29 cellular contexts compared by ENCODE assay signal in the genomic region with DNA sequence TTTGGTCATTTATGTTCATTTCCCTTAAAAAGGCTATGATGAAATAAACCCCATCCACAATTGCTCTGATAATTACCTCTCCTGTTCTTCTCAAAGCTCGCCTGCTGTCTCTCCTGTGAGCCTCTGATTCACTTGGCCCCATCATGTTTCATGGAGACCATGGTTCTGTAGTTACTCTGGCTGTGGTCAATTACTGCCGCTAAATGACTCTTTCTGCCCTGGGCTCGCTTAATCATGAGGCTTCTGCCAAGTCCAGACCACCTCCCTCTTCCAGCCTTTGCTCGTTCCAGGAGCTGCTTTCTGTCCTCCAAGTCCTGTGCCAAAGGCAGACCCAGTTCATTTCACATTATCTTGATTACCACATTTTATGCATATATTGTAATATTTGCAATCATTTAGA.
"Had no signal": no experiment of that assay in that cellular context is flagged by ENCODE, and none has a peak within 500 bp of the region (broad histone marks: within the 10 kb centered on the region; RNA-seq: fewer than 3 reads in every experiment).

No MANE protein-coding gene starts in this region.

- H3K36me3 ChIP-seq: ascending aorta, brain microvascular endothelial cell, Peyer's patch had no signal

- H3K4me3 ChIP-seq: ascending aorta, Peyer's patch had no signal

- DNase-seq: activated CD4-positive, alpha-beta T cell treated with anti-CD3 and anti-CD28 coated beads for 36 hours; activated CD4-positive, alpha-beta T cell treated with anti-CD3 and anti-CD28 coated beads, Interleukin-2, amount 10 ng/mL, durations not matched to agents 7 days and 5 days; activated CD4-positive, alpha-beta T cell treated with anti-CD3 and anti-CD28 coated beads, Interleukin-2, amount 50 U/mL, for 48 hours; activated CD8-positive, alpha-beta T cell treated with anti-CD3 and anti-CD28 coated beads, Interleukin-2, amount 10 ng/mL, durations not matched to agents 7 days and 5 days; activated gamma-delta T cell; activated naive CD4-positive, alpha-beta T cell treated with Interleukin-2 at 50 U/mL for 16 hours; activated naive CD8-positive, alpha-beta T cell treated with anti-CD3 and anti-CD28 coated beads, Interleukin-2, amount 10 ng/mL, durations not matched to agents 7 days and 5 days; activated T-cell treated with anti-CD3 and anti-CD28 coated beads, Interleukin-2, amount 50 U/mL, for 24 hours; amygdala; brain microvascular endothelial cell; central memory CD4-positive, alpha-beta T cell; NCI-H1092 treated with DMSO at 0.1 percent for 48 hours; NCI-H1417; NCI-H1694; NCI-H2171; NCI-H510A; NCI-H526; NCI-H82; NK-92 treated with Interleukin-12 subunit alpha and Interleukin-12 subunit beta, amount 100 ng/mL, for 24 hours; PC-3; Peyer's patch; SIG-M5; T1000 had no signal

- H3K27me3 ChIP-seq: ascending aorta, brain microvascular endothelial cell, Peyer's patch had no signal

- H3K27ac ChIP-seq: ascending aorta, brain microvascular endothelial cell, KMS-11, Peyer's patch, RWPE1 had no signal

- H3K4me2 ChIP-seq: KMS-11 had no signal

- H3K4me1 ChIP-seq: Peyer's patch had no signal

- H3K9ac ChIP-seq: KMS-11 had no signal

- ATAC-seq: activated CD4-positive, alpha-beta T cell treated with anti-CD3 and anti-CD28 coated beads for 36 hours; activated CD4-positive, CD25-positive, alpha-beta regulatory T cell treated with anti-CD3 and anti-CD28 coated beads, Interleukin-2, amount 50 U/mL, for 24 hours; activated CD8-positive, alpha-beta T cell treated with anti-CD3 and anti-CD28 coated beads, Interleukin-2, amount 10 ng/mL, durations not matched to agents 7 days and 5 days; PC-3; Right ventricle myocardium inferior; WTC11 had no signal

- H3K9me3 ChIP-seq: ascending aorta, Peyer's patch had no signal
